19 cellular contexts compared by ENCODE assay signal in genomic region chr2:15633043-15633970, GRCh38.
"Had no signal": no experiment of that assay in that cellular context is flagged by ENCODE, and none has a peak within 500 bp of the region (broad histone marks: within the 10 kb centered on the region; RNA-seq: fewer than 3 reads in every experiment).

No MANE protein-coding gene starts in this region.

- H3K9me3 Mint-ChIP-seq: activated CD4-positive, alpha-beta T cell treated with anti-CD3 and anti-CD28 coated beads, Interleukin-2, amount 10 ng/mL, durations not matched to agents 7 days and 5 days; dendritic cell treated with granulocyte-macrophage colony-stimulating factor and Interleukin-4, amounts not matched to agents 40 ng/mL and 50 ng/mL, for 4 days; natural killer cell; stimulated activated effector memory CD8-positive, alpha-beta T cell treated with anti-CD3 and anti-CD28 coated beads, Interleukin-12 subunit alpha, Interleukin-12 subunit beta, amount 100 ng/mL, for 72 hours; T-cell had no signal

- H3K27ac Mint-ChIP-seq: activated CD4-positive, alpha-beta T cell treated with anti-CD3 and anti-CD28 coated beads, Interleukin-2, amount 10 ng/mL, durations not matched to agents 7 days and 5 days; dendritic cell treated with granulocyte-macrophage colony-stimulating factor and Interleukin-4, amounts not matched to agents 40 ng/mL and 50 ng/mL, for 4 days; natural killer cell; stimulated activated effector memory CD8-positive, alpha-beta T cell treated with anti-CD3 and anti-CD28 coated beads, Interleukin-12 subunit alpha, Interleukin-12 subunit beta, amount 100 ng/mL, for 72 hours; T-cell had no signal

- H3K4me1 Mint-ChIP-seq: activated CD4-positive, alpha-beta T cell treated with anti-CD3 and anti-CD28 coated beads, Interleukin-2, amount 10 ng/mL, durations not matched to agents 7 days and 5 days; stimulated activated effector memory CD8-positive, alpha-beta T cell treated with anti-CD3 and anti-CD28 coated beads, Interleukin-12 subunit alpha, Interleukin-12 subunit beta, amount 100 ng/mL, for 72 hours had no signal

- H3K4me3 Mint-ChIP-seq: activated CD4-positive, alpha-beta T cell treated with anti-CD3 and anti-CD28 coated beads, Interleukin-2, amount 10 ng/mL, durations not matched to agents 7 days and 5 days; dendritic cell treated with granulocyte-macrophage colony-stimulating factor and Interleukin-4, amounts not matched to agents 40 ng/mL and 50 ng/mL, for 4 days; natural killer cell; stimulated activated effector memory CD8-positive, alpha-beta T cell treated with anti-CD3 and anti-CD28 coated beads, Interleukin-12 subunit alpha, Interleukin-12 subunit beta, amount 100 ng/mL, for 72 hours; T-cell had no signal

- DNase-seq: activated CD4-positive, alpha-beta T cell treated with anti-CD3 and anti-CD28 coated beads, Interleukin-2, amount 10 ng/mL, durations not matched to agents 7 days and 5 days; activated CD4-positive, CD25-positive, alpha-beta regulatory T cell; activated effector memory CD4-positive, alpha-beta T cell treated with Interleukin-2 at 50 U/mL for 16 hours; aorta; effector memory CD4-positive, alpha-beta T cell; left cardiac atrium; mesendoderm; natural killer cell; pancreas; right lobe of liver; small intestine; stimulated activated CD4-positive, alpha-beta T cell treated with anti-CD3 and anti-CD28 coated beads, Interleukin-4, amount 100 ng/mL, for 24 hours; stomach; T-cell; T-helper 9 cell; upper lobe of right lung had no signal

- H3K27me3 ChIP-seq: pancreas, right lobe of liver, stomach, upper lobe of right lung had no signal

- H3K9me3 ChIP-seq: pancreas, right lobe of liver, stomach, upper lobe of right lung had no signal

- ATAC-seq: left cardiac atrium; natural killer cell; pancreas; right lobe of liver; SK-N-SH treated with all-trans-retinoic acid at 6 μM for 48 hours; stimulated activated effector memory CD8-positive, alpha-beta T cell treated with anti-CD3 and anti-CD28 coated beads, Interleukin-12 subunit alpha, Interleukin-12 subunit beta, amount 100 ng/mL, for 72 hours; T-cell; upper lobe of right lung had no signal

- H3K27me3 Mint-ChIP-seq: activated CD4-positive, alpha-beta T cell treated with anti-CD3 and anti-CD28 coated beads, Interleukin-2, amount 10 ng/mL, durations not matched to agents 7 days and 5 days; dendritic cell treated with granulocyte-macrophage colony-stimulating factor and Interleukin-4, amounts not matched to agents 40 ng/mL and 50 ng/mL, for 4 days; T-cell had no signal

- H3K4me3 ChIP-seq: pancreas, right lobe of liver, stomach, upper lobe of right lung had no signal
